Comparison of ENCODE assay signal across 18 cellular contexts in genomic region chr11:15342163-15342562, GRCh38.
"Had no signal": no experiment of that assay in that cellular context is flagged by ENCODE, and none has a peak within 500 bp of the region (broad histone marks: within the 10 kb centered on the region; RNA-seq: fewer than 3 reads in every experiment).

No MANE protein-coding gene starts in this region.

- H3K27ac Mint-ChIP-seq: immature natural killer cell; naive thymus-derived CD8-positive, alpha-beta T cell; type B pancreatic cell had no signal

- H3K27ac ChIP-seq: colonic mucosa, gastrocnemius medialis, heart right ventricle, right atrium auricular region, stomach, thoracic aorta had no signal

- H3K4me3 Mint-ChIP-seq: immature natural killer cell; naive thymus-derived CD8-positive, alpha-beta T cell; type B pancreatic cell had no signal

- H3K4me1 Mint-ChIP-seq: immature natural killer cell; naive thymus-derived CD8-positive, alpha-beta T cell had no signal

- H3K27me3 Mint-ChIP-seq: type B pancreatic cell had no signal

- H3K36me3 Mint-ChIP-seq: immature natural killer cell, type B pancreatic cell had no signal

- H3K36me3 ChIP-seq: colonic mucosa, gastrocnemius medialis, heart right ventricle, right atrium auricular region, stomach, thoracic aorta had no signal

- H3K4me1 ChIP-seq: colonic mucosa, gastrocnemius medialis, heart right ventricle, right atrium auricular region, stomach had no signal

- DNase-seq: colonic mucosa; dermis blood vessel endothelial cell; effector CD4-positive, alpha-beta T cell; gastrocnemius medialis; heart right ventricle; hypothalamus; immature natural killer cell; mucosa of descending colon; naive thymus-derived CD8-positive, alpha-beta T cell; posterior cingulate gyrus; small intestine; stimulated activated CD4-positive, alpha-beta T cell treated with anti-CD3 and anti-CD28 coated beads, Interleukin-12 subunit alpha, Interleukin-12 subunit beta, amount 100 ng/mL, for 4 hours; stimulated activated naive CD4-positive, alpha-beta T cell; stomach; substantia nigra had no signal

- H3K27me3 ChIP-seq: colonic mucosa, gastrocnemius medialis, heart right ventricle, right atrium auricular region, stomach had no signal

- ATAC-seq: gastrocnemius medialis; heart right ventricle; mucosa of descending colon; naive thymus-derived CD8-positive, alpha-beta T cell had no signal

- H3K9me3 ChIP-seq: colonic mucosa, gastrocnemius medialis, thoracic aorta had no signal

- H3K4me3 ChIP-seq: colonic mucosa, gastrocnemius medialis, heart right ventricle, mucosa of descending colon, right atrium auricular region, stomach, thoracic aorta had no signal
